32 cellular contexts compared by ENCODE assay signal in genomic region chr21:32303385-32303784, GRCh38. TPM values are rescaled to one million over a fixed set of nuclear protein-coding genes. Genes with fewer than 3 reads are reported as not detected.
"Had no signal": no experiment of that assay in that cellular context is flagged by ENCODE, and none has a peak within 500 bp of the region (broad histone marks: within the 10 kb centered on the region; RNA-seq: fewer than 3 reads in every experiment).

No MANE protein-coding gene starts in this region.

- H3K4me3 Mint-ChIP-seq: dendritic cell treated with granulocyte-macrophage colony-stimulating factor and Interleukin-4, amounts not matched to agents 40 ng/mL and 50 ng/mL, for 4 days; effector memory CD8-positive, alpha-beta T cell; endodermal cell; memory B cell; naive thymus-derived CD4-positive, alpha-beta T cell had no signal

- H3K27me3 Mint-ChIP-seq: dendritic cell treated with granulocyte-macrophage colony-stimulating factor and Interleukin-4, amounts not matched to agents 40 ng/mL and 50 ng/mL, for 4 days; effector memory CD8-positive, alpha-beta T cell; memory B cell; naive thymus-derived CD4-positive, alpha-beta T cell had no signal

- H3K27ac Mint-ChIP-seq: dendritic cell treated with granulocyte-macrophage colony-stimulating factor and Interleukin-4, amounts not matched to agents 40 ng/mL and 50 ng/mL, for 4 days; effector memory CD8-positive, alpha-beta T cell; endodermal cell; memory B cell; naive thymus-derived CD4-positive, alpha-beta T cell had no signal

- H3K4me1 Mint-ChIP-seq: memory B cell had no signal

- H3K9me3 Mint-ChIP-seq: dendritic cell treated with granulocyte-macrophage colony-stimulating factor and Interleukin-4, amounts not matched to agents 40 ng/mL and 50 ng/mL, for 4 days; effector memory CD8-positive, alpha-beta T cell; endodermal cell; memory B cell; naive thymus-derived CD4-positive, alpha-beta T cell had no signal

- H3K9me3 ChIP-seq: colonic mucosa, esophagus squamous epithelium, gastrocnemius medialis, heart right ventricle, left lung, lower lobe of right lung had no signal

- H3K36me3 ChIP-seq: colonic mucosa, gastrocnemius medialis, lower lobe of right lung had no signal

- DNase-seq: cortex of kidney; effector CD8-positive, alpha-beta T cell; effector memory CD8-positive, alpha-beta T cell; endodermal cell; erythroblast; esophagus squamous epithelium; foreskin fibroblast; foreskin melanocyte; gastrocnemius medialis; glutamatergic neuron; head of caudate nucleus; heart right ventricle; hippocampal formation; left cardiac atrium; left lung; left ventricle myocardium superior; lower lobe of right lung; mesendoderm; midbrain; naive thymus-derived CD4-positive, alpha-beta T cell had no signal

- H3K27ac ChIP-seq: colonic mucosa, epithelial cell of prostate, esophagus squamous epithelium, gastrocnemius medialis, heart right ventricle, left lung, lower lobe of right lung had no signal

- ATAC-seq: effector memory CD8-positive, alpha-beta T cell; esophagus mucosa; gastrocnemius medialis; heart right ventricle; left cardiac atrium; left lung; left ventricle myocardium superior; lower lobe of right lung; naive thymus-derived CD4-positive, alpha-beta T cell had no signal

- H3K4me1 ChIP-seq: colonic mucosa, esophagus squamous epithelium, gastrocnemius medialis, left lung, lower lobe of right lung had no signal

- H3K4me3 ChIP-seq: colonic mucosa, esophagus squamous epithelium, gastrocnemius medialis, heart right ventricle, left lung, lower lobe of right lung had no signal

- H3K27me3 ChIP-seq: colonic mucosa, esophagus squamous epithelium, gastrocnemius medialis, heart right ventricle, left lung had no signal

RNA-seq across cellular contexts. Expression of gene MRAP, which starts 4.7 kb away (rescaled TPM):
- total RNA-seq: colonic mucosa; dermis microvascular lymphatic vessel endothelial cell; endodermal cell; esophagus mucosa; gastrocnemius medialis; glomerular endothelial cell; kidney epithelial cell; lower lobe of right lung; lung microvascular endothelial cell; mononuclear cell; mucosa of gallbladder; naive thymus-derived CD4-positive, alpha-beta T cell had no signal
- polyA plus RNA-seq: keratinocyte; naive thymus-derived CD4-positive, alpha-beta T cell had no signal
